Comparison of ENCODE assay signal across 25 cellular contexts in genomic region chr2:222802502-222803196, GRCh38.
"Had no signal": no experiment of that assay in that cellular context is flagged by ENCODE, and none has a peak within 500 bp of the region (broad histone marks: within the 10 kb centered on the region; RNA-seq: fewer than 3 reads in every experiment).

No MANE protein-coding gene starts in this region.

- ATAC-seq: activated CD8-positive, alpha-beta T cell treated with anti-CD3 and anti-CD28 coated beads for 36 hours; activated T-cell treated with anti-CD3 and anti-CD28 coated beads, Interleukin-2, amount 50 U/mL, for 4 hours; activated T-helper 17 cell treated with anti-CD3 and anti-CD28 coated beads, Interleukin-2, amount 50 U/mL, for 72 hours; esophagus mucosa; foreskin keratinocyte; left lung; lower lobe of right lung; naive thymus-derived CD8-positive, alpha-beta T cell; sciatic nerve; stimulated activated memory B cell treated with anti-CD40 and anti-IgM and Interleukin-4, amounts not matched to agents 10 μg/mL and 1 μg/mL and 100 μg/mL, for 72 hours; stimulated activated naive CD8-positive, alpha-beta T cell treated with anti-CD3 and anti-CD28 coated beads, Interleukin-15, amount 100 ng/mL, for 72 hours had no signal

- H3K27ac ChIP-seq: foreskin keratinocyte, heart right ventricle, left lung, lower lobe of right lung, uterus had no signal

- H3K9me3 ChIP-seq: heart right ventricle, left lung, lower lobe of right lung, uterus had no signal

- DNase-seq: activated CD4-positive, alpha-beta T cell treated with anti-CD3 and anti-CD28 coated beads, Interleukin-2, amount 50 U/mL, for 1 hour; activated CD8-positive, alpha-beta T cell treated with anti-CD3 and anti-CD28 coated beads for 36 hours; activated gamma-delta T cell treated with Interleukin-2 at 50 U/mL for 16 hours; activated naive CD4-positive, alpha-beta T cell treated with anti-CD3 and anti-CD28 coated beads, Interleukin-2, amount 50 U/mL, for 16 hours; activated T-cell treated with anti-CD3 and anti-CD28 coated beads, Interleukin-2, amount 50 U/mL, for 4 hours; amniotic stem cell; central memory CD4-positive, alpha-beta T cell; endodermal cell; foreskin keratinocyte; heart right ventricle; left lung; lower lobe of right lung; mesendoderm; naive thymus-derived CD8-positive, alpha-beta T cell; stimulated activated CD4-positive, alpha-beta T cell treated with anti-CD3 and anti-CD28 coated beads, Interleukin-1b, Interleukin-23, amount 100 ng/mL, for 48 hours; stimulated activated CD4-positive, alpha-beta T cell treated with anti-CD3 and anti-CD28 coated beads, Interleukin-4, amount 100 ng/mL, for 4 hours; stimulated activated CD8-positive, alpha-beta memory T cell treated with anti-CD3 and anti-CD28 coated beads, Interleukin-4, amount 100 ng/mL, for 48 hours; stimulated activated naive CD8-positive, alpha-beta T cell treated with anti-CD3 and anti-CD28 coated beads, Interleukin-15, amount 100 ng/mL, for 72 hours; substantia nigra; uterus had no signal

- H3K4me3 ChIP-seq: heart right ventricle, left lung, lower lobe of right lung, smooth muscle cell, uterus had no signal

- H3K36me3 ChIP-seq: heart right ventricle, left lung, lower lobe of right lung, uterus had no signal

- H3K4me1 ChIP-seq: uterus had no signal

- H3K4me2 ChIP-seq: smooth muscle cell had no signal

- H3K27me3 ChIP-seq: foreskin keratinocyte, heart right ventricle, left lung, uterus had no signal
